In genomic region chr2:119723784-119724467, GRCh38 we compare ENCODE assay signal across 1 cellular context.
A peak's percentile ranks its signal among the peaks of the same experiment; 100 is the strongest.
TF ChIP-seq lines count a peak whose summit lies in the region.

No MANE protein-coding gene starts in this region.

TF ChIP-seq in HepG2, 621 proteins besides CTCF, POLR2A, EP300 and RAD21 (continued from another document and continues in another):
- TF ChIP-seq MAX (IDR thresholded peaks at IDR 0.05) (no peak), ZNF441 (CRISPR knock-in tag; IDR thresholded peaks at IDR 0.05; ENCODE audit: borderline replicate concordance) (0 out of 2 replicates have a peak, but pooled peaks have one; percentile 6), POLR2G (IDR thresholded peaks at IDR 0.05; ENCODE audit: low read depth, low read length) (no peak), ZNF350 (CRISPR knock-in tag; IDR thresholded peaks at IDR 0.05; ENCODE audit: borderline replicate concordance, low read depth) (no peak), HNF4A (CRISPR knock-in tag; IDR thresholded peaks at IDR 0.05) (peak; percentile 34; the same call in 1 of the 2 replicates), ZNF616 (CRISPR knock-in tag; IDR thresholded peaks at IDR 0.05; ENCODE audit: low read depth) (no peak), ZNF503 (CRISPR knock-in tag; IDR thresholded peaks at IDR 0.05) (no peak), CSRNP2 (CRISPR knock-in tag; conservative IDR thresholded peaks at IDR 0.05; ENCODE audit: low read depth) (no peak), ZNF737 (CRISPR knock-in tag; IDR thresholded peaks at IDR 0.05; ENCODE audit: borderline replicate concordance) (no peak), ZNF558 (CRISPR knock-in tag; IDR thresholded peaks at IDR 0.05; ENCODE audit: borderline replicate concordance) (no peak), ZFP91 (CRISPR knock-in tag; IDR thresholded peaks at IDR 0.05; ENCODE audit: borderline replicate concordance) (no peak), ZNF580 (CRISPR knock-in tag; IDR thresholded peaks at IDR 0.05; ENCODE audit: borderline replicate concordance, low read depth) (no peak), NCOA5 (CRISPR knock-in tag; IDR thresholded peaks at IDR 0.05) (no peak), NCOA2 (CRISPR knock-in tag; IDR thresholded peaks at IDR 0.05) (0 out of 2 replicates have a peak, but pooled peaks have one; percentile 19), MLXIP (CRISPR knock-in tag; IDR thresholded peaks at IDR 0.05; ENCODE audit: borderline replicate concordance) (no peak), ESRRA (CRISPR knock-in tag; IDR thresholded peaks at IDR 0.05; ENCODE audit: low read depth) (no peak), ZNF567 (CRISPR knock-in tag; IDR thresholded peaks at IDR 0.05; ENCODE audit: borderline replicate concordance) (0 out of 2 replicates have a peak, but pooled peaks have one; percentile 32), ZNF678 (CRISPR knock-in tag; IDR thresholded peaks at IDR 0.05) (no peak), PRDM4 (CRISPR knock-in tag; IDR thresholded peaks at IDR 0.05; ENCODE audit: borderline replicate concordance) (no peak), ZNF552 (CRISPR knock-in tag; IDR thresholded peaks at IDR 0.05; ENCODE audit: borderline replicate concordance) (no peak), ZNF564 (CRISPR knock-in tag; IDR thresholded peaks at IDR 0.05) (no peak), YY1 (IDR thresholded peaks at IDR 0.05; ENCODE audit: insufficient read depth, insufficient replicate concordance, low read depth, low read length) (no peak), ZNF260 (CRISPR knock-in tag; IDR thresholded peaks at IDR 0.05; ENCODE audit: borderline replicate concordance, low read depth) (no peak), BATF2 (CRISPR knock-in tag; IDR thresholded peaks at IDR 0.05) (no peak), ZNF816 (CRISPR knock-in tag; IDR thresholded peaks at IDR 0.05; ENCODE audit: borderline replicate concordance) (no peak), PATZ1 (CRISPR knock-in tag; IDR thresholded peaks at IDR 0.05) (no peak), MTF1 (CRISPR knock-in tag; IDR thresholded peaks at IDR 0.05) (no peak), ZNF724P (CRISPR knock-in tag; IDR thresholded peaks at IDR 0.05; ENCODE audit: borderline replicate concordance) (no peak), PHF21A (CRISPR knock-in tag; IDR thresholded peaks at IDR 0.05) (peak; percentile 37; the same call in 1 of the 2 replicates), TMF1 (CRISPR knock-in tag; IDR thresholded peaks at IDR 0.05; ENCODE audit: low read depth) (no peak), ZNF780A (CRISPR knock-in tag; IDR thresholded peaks at IDR 0.05) (no peak), ZNF788 (CRISPR knock-in tag; IDR thresholded peaks at IDR 0.05; ENCODE audit: borderline replicate concordance) (no peak), GFI1 (CRISPR knock-in tag; IDR thresholded peaks at IDR 0.05; ENCODE audit: borderline replicate concordance) (no peak; the same call in 1 of the 2 replicates), MZF1 (CRISPR knock-in tag; IDR thresholded peaks at IDR 0.05; ENCODE audit: borderline replicate concordance) (no peak), NFE2 (CRISPR knock-in tag; IDR thresholded peaks at IDR 0.05) (no peak), NKX3-1 (CRISPR knock-in tag; IDR thresholded peaks at IDR 0.05) (no peak), HMG20A (CRISPR knock-in tag; IDR thresholded peaks at IDR 0.05; ENCODE audit: borderline replicate concordance) (peak; percentile 22; the same call in 1 of the 2 replicates), ZBTB25 (CRISPR knock-in tag; IDR thresholded peaks at IDR 0.05) (no peak), HNF4G (IDR thresholded peaks at IDR 0.05; ENCODE audit: borderline replicate concordance, low read depth, low read length) (no peak), HNF4G (CRISPR knock-in tag; IDR thresholded peaks at IDR 0.05; ENCODE audit: borderline replicate concordance, low read depth) (0 out of 2 replicates have a peak, but pooled peaks have one; percentile 30), ZFP41 (CRISPR knock-in tag; IDR thresholded peaks at IDR 0.05; ENCODE audit: borderline replicate concordance) (no peak), ZNF674 (CRISPR knock-in tag; IDR thresholded peaks at IDR 0.05; ENCODE audit: low read depth) (no peak), FOXM1 (CRISPR knock-in tag; IDR thresholded peaks at IDR 0.05) (no peak), PRMT3 (CRISPR knock-in tag; IDR thresholded peaks at IDR 0.05; ENCODE audit: borderline replicate concordance, low read depth) (no peak), KLF15 (CRISPR knock-in tag; IDR thresholded peaks at IDR 0.05; ENCODE audit: borderline replicate concordance) (no peak), MXD4 (CRISPR knock-in tag; IDR thresholded peaks at IDR 0.05) (no peak), GTF3A (CRISPR knock-in tag; conservative IDR thresholded peaks at IDR 0.05) (no peak), AGO1 (IDR thresholded peaks at IDR 0.05; ENCODE audit: low read depth, low read length, poor library complexity, severe bottlenecking) (no peak), ISL2 (CRISPR knock-in tag; IDR thresholded peaks at IDR 0.05) (no peak), DMAP1 (CRISPR knock-in tag; IDR thresholded peaks at IDR 0.05) (no peak), ASH2L (IDR thresholded peaks at IDR 0.05; ENCODE audit: insufficient read length, low read depth, low read length) (no peak), TSC22D2 (CRISPR knock-in tag; IDR thresholded peaks at IDR 0.05; ENCODE audit: borderline replicate concordance) (no peak), SRSF1 (optimal IDR thresholded peaks at IDR 0.05; ENCODE audit: low read depth, low read length) (no peak), TBL1XR1 (IDR thresholded peaks at IDR 0.05; ENCODE audit: borderline replicate concordance, low read length, partially characterized antibody) (no peak), RCOR2 (CRISPR knock-in tag; IDR thresholded peaks at IDR 0.05) (0 out of 2 replicates have a peak, but pooled peaks have one; percentile 36), NFYB (CRISPR knock-in tag; IDR thresholded peaks at IDR 0.05) (no peak), ZNF225 (CRISPR knock-in tag; IDR thresholded peaks at IDR 0.05) (no peak)
